Comparison of ENCODE assay signal across 22 cellular contexts in the genomic region with DNA sequence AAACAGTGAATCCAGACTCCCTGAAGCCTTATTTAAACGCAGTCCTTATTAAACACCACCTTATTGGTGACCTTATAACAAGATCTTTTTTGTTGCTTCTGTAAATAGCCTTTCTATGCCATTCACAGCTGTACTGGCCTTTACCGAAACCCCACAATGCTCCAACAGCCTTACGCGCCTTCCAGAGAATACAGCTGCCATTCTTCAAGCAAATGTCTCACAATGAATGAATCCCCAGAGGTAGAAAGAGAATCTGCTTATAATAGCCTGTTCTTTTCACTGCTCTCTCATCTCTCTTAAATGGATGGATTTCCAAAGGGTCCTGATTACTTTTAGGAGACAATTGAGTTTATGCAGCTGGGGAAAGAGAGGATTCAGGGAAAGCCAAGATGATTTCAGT.
"Had no signal": no experiment of that assay in that cellular context is flagged by ENCODE, and none has a peak within 500 bp of the region (broad histone marks: within the 10 kb centered on the region; RNA-seq: fewer than 3 reads in every experiment).

No MANE protein-coding gene starts in this region.

- DNase-seq: activated CD4-positive, alpha-beta T cell treated with anti-CD3 and anti-CD28 coated beads, Interleukin-2, amount 10 ng/mL, durations not matched to agents 7 days and 5 days; activated CD4-positive, CD25-positive, alpha-beta regulatory T cell; activated CD8-positive, alpha-beta memory T cell treated with anti-CD3 and anti-CD28 coated beads, Interleukin-2, amount 50 U/mL, for 4 hours; activated CD8-positive, alpha-beta T cell treated with anti-CD3 and anti-CD28 coated beads for 36 hours; activated gamma-delta T cell treated with Interleukin-2 at 50 U/mL for 16 hours; activated naive CD4-positive, alpha-beta T cell treated with anti-CD3 and anti-CD28 coated beads, Interleukin-2, amount 10 ng/mL, durations not matched to agents 7 days and 5 days; activated naive CD8-positive, alpha-beta T cell treated with anti-CD3 and anti-CD28 coated beads for 36 hours; activated T-cell treated with anti-CD3 and anti-CD28 coated beads, Interleukin-2, amount 50 U/mL, for 72 hours; caudate nucleus; KG1; NCI-H1092; NCI-H1417; NCI-H1694 treated with DMSO at 0.1 percent for 48 hours; NCI-H2029 treated with DMSO at 0.1 percent for 48 hours; NCI-H345; NCI-H510A; NCI-H526 treated with DMSO at 0.1 percent for 48 hours; Peyer's patch; SHP77 treated with DMSO at 0.1 percent for 48 hours; T-helper 17 cell; T-helper 9 cell had no signal

- ATAC-seq: activated CD8-positive, alpha-beta T cell treated with anti-CD3 and anti-CD28 coated beads for 36 hours; activated T-cell treated with anti-CD3 and anti-CD28 coated beads, Interleukin-2, amount 50 U/mL, for 72 hours; T-helper 17 cell had no signal

- H3K4me1 ChIP-seq: Peyer's patch had no signal

- H3K4me3 ChIP-seq: Peyer's patch had no signal

- H3K9me3 ChIP-seq: Peyer's patch had no signal

- H3K27ac ChIP-seq: Peyer's patch, RWPE1 had no signal

- H3K27me3 ChIP-seq: Peyer's patch had no signal

- H3K36me3 ChIP-seq: Peyer's patch had no signal
